Comparison of ENCODE assay signal across 8 cellular contexts in the genomic region with DNA sequence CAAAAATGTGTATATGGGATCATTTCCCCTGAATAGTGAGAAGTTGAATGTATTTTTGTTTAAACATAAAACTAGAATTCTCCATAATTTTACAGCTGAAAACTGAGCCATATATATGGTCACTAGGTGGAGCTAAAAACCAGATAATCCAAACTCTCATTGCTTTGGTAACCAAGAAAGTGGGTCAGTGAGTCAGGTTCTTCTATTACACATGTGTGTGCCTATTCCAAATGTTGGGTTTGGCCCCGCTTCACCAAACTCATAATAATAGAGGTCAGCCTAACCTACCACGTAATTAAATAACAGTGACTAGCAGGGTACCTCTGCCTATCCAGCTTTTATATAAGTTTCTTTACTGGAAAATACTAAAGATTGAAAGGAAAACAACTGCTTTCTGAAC. TPM values are rescaled to one million over a fixed set of nuclear protein-coding genes. Genes with fewer than 3 reads are reported as not detected.
DNase-seq lines count a peak whose midpoint lies in the region; ATAC-seq lines count a peak whose summit lies in the region.

No MANE protein-coding gene starts in this region.

- H3K9me3 Mint-ChIP-seq in activated naive CD4-positive, alpha-beta T cell treated with anti-CD3 and anti-CD28 coated beads, Interleukin-2, amount 50 U/mL, for 72 hours: no peaks in the 10 kb centered on the region
- H3K9me3 Mint-ChIP-seq in activated CD8-positive, alpha-beta T cell treated with anti-CD3 and anti-CD28 coated beads, Interleukin-2, amount 10 ng/mL, durations not matched to agents 7 days and 5 days (ENCODE audit: insufficient read depth): no peaks in the 10 kb centered on the region

- intact Hi-C loops in Right ventricle myocardium superior (cut with DNase I): loop anchor here (5.0 to 10.0 kb wide), 4 partner anchors 52 to 382 kb away; partner anchors contain the start of gene SRSF12

- no peaks in the 10 kb centered on the region for H3K36me3 Mint-ChIP-seq in activated naive CD4-positive, alpha-beta T cell treated with anti-CD3 and anti-CD28 coated beads, Interleukin-2, amount 50 U/mL, for 72 hours
- no peaks in the 10 kb centered on the region for H3K36me3 Mint-ChIP-seq in activated CD8-positive, alpha-beta T cell treated with anti-CD3 and anti-CD28 coated beads, Interleukin-2, amount 10 ng/mL, durations not matched to agents 7 days and 5 days (ENCODE audit: low read depth)

- CTCF ChIA-PET in activated CD8-positive, alpha-beta T cell treated with anti-CD3 and anti-CD28 coated beads, Interleukin-2, amount 10 ng/mL, durations not matched to agents 7 days and 5 days (lab: Charles Lee): interaction anchor here (0.8 to 3.4 kb wide), 51 partner anchors 9 to 627 kb away, joined by 3 to 53 read pairs (median 5); partner anchors contain the start of genes ANKRD6, PM20D2, PNRC1 and RNGTT

- POLR2A ChIA-PET in activated CD8-positive, alpha-beta T cell treated with anti-CD3 and anti-CD28 coated beads, Interleukin-2, amount 10 ng/mL, durations not matched to agents 7 days and 5 days (lab: Charles Lee): interaction anchor here (0.7 to 2.7 kb wide), 2 partner anchors 90 to 97 kb away, joined by 3 to 27 read pairs; partner anchors contain the start of gene PNRC1

- DNase-seq in activated naive CD4-positive, alpha-beta T cell treated with anti-CD3 and anti-CD28 coated beads, Interleukin-2, amount 50 U/mL, for 72 hours (ENCODE audit: low spot score in 2 of 2): peak in 1 of 2 donors; percentile 22
- no peak for DNase-seq in activated naive CD4-positive, alpha-beta T cell (lab: John Stamatoyannopoulos, UW)
- peak; percentile 57 for DNase-seq in NCI-H446 treated with DMSO at 0.1 percent for 48 hours (lab: John Stamatoyannopoulos, UW)
- DNase-seq in activated CD8-positive, alpha-beta T cell treated with anti-CD3 and anti-CD28 coated beads, Interleukin-2, amount 10 ng/mL, durations not matched to agents 7 days and 5 days: no peak
- DNase-seq in Right ventricle myocardium superior: no peak
- DNase-seq in pulmonary artery endothelial cell (ENCODE audit: low read depth, low spot score): peak; percentile 7

- ATAC-seq in activated naive CD4-positive, alpha-beta T cell treated with anti-CD3 and anti-CD28 coated beads, Interleukin-2, amount 50 U/mL, for 72 hours: peak; percentile 94 to 99
- ATAC-seq in HG03196 (IDR thresholded peaks at IDR 0.05; ENCODE audit: unreplicated experiment) (peak; percentile 72), Right ventricle myocardium superior (ENCODE audit: poor library complexity) (peak; percentile 96), HG03108 (IDR thresholded peaks at IDR 0.05; ENCODE audit: unreplicated experiment) (no peak)
- ATAC-seq in activated CD8-positive, alpha-beta T cell treated with anti-CD3 and anti-CD28 coated beads, Interleukin-2, amount 10 ng/mL, durations not matched to agents 7 days and 5 days: peak; percentile 74

- peaks cover 2% of the 10 kb centered on the region for H3K4me1 Mint-ChIP-seq in activated CD8-positive, alpha-beta T cell treated with anti-CD3 and anti-CD28 coated beads, Interleukin-2, amount 10 ng/mL, durations not matched to agents 7 days and 5 days (ENCODE audit: low read depth)

- no peak overlapping the region for H3K4me3 Mint-ChIP-seq in activated CD8-positive, alpha-beta T cell treated with anti-CD3 and anti-CD28 coated beads, Interleukin-2, amount 10 ng/mL, durations not matched to agents 7 days and 5 days

- no peak overlapping the region for H3K27ac Mint-ChIP-seq in activated naive CD4-positive, alpha-beta T cell treated with anti-CD3 and anti-CD28 coated beads, Interleukin-2, amount 50 U/mL, for 72 hours
- no peak overlapping the region for H3K27ac Mint-ChIP-seq in activated CD8-positive, alpha-beta T cell treated with anti-CD3 and anti-CD28 coated beads, Interleukin-2, amount 10 ng/mL, durations not matched to agents 7 days and 5 days

- H3K27me3 Mint-ChIP-seq in activated CD8-positive, alpha-beta T cell treated with anti-CD3 and anti-CD28 coated beads, Interleukin-2, amount 10 ng/mL, durations not matched to agents 7 days and 5 days (ENCODE audit: low read depth): peaks cover 9% of the 10 kb centered on the region

RNA-seq across cellular contexts. Expression of gene RNGTT, which starts 19.3 kb away (rescaled TPM):
- total RNA-seq in activated naive CD4-positive, alpha-beta T cell treated with anti-CD3 and anti-CD28 coated beads, Interleukin-2, amount 50 U/mL, for 72 hours: 10 to 100 TPM; 22.3 to 28.7 TPM
- total RNA-seq in activated CD8-positive, alpha-beta T cell treated with anti-CD3 and anti-CD28 coated beads, Interleukin-2, amount 10 ng/mL, durations not matched to agents 7 days and 5 days: 10 to 100 TPM; 20.4 to 23.5 TPM
- total RNA-seq in Right ventricle myocardium superior: 7.6 TPM
- 14.8 and 23.3 TPM in 2 replicates for total RNA-seq in pulmonary artery endothelial cell

Comparison
In these comparisons a context has a peak if more than half of its experiments do, and no peak if none do; other contexts are left out.
1. DNase-seq: peak in NCI-H446 treated with DMSO at 0.1 percent for 48 hours (single experiment) and pulmonary artery endothelial cell (single experiment); none in activated naive CD4-positive, alpha-beta T cell (0 of 4), activated CD8-positive, alpha-beta T cell treated with anti-CD3 and anti-CD28 coated beads, Interleukin-2, amount 10 ng/mL, durations not matched to agents 7 days and 5 days (single experiment) and Right ventricle myocardium superior (single experiment).